Comparison of ENCODE assay signal across 8 cellular contexts in genomic region chr2:71100195-71100964, GRCh38.
DNase-seq lines count a peak whose midpoint lies in the region; ATAC-seq lines count a peak whose summit lies in the region.

No MANE protein-coding gene starts in this region.

- ATAC-seq in memory B cell (ENCODE audit: low read depth) (peak; percentile 44), HG02642 (IDR thresholded peaks at IDR 0.05; ENCODE audit: poor library complexity, unreplicated experiment) (no peak)

- no peak overlapping the region for H3K27ac Mint-ChIP-seq in memory B cell

- DNase-seq in CD1c-positive myeloid dendritic cell (ENCODE audit: extremely low spot score) (peak; percentile 59), GOT3 (lab: John Stamatoyannopoulos, UW) (peak; percentile 5), NCI-H226 (peak; percentile 38), memory B cell (ENCODE audit: low spot score in 2 of 2) (peak; percentile 16 to 24)
- DNase-seq in activated CD4-positive, alpha-beta T cell treated with anti-CD3 and anti-CD28 coated beads for 4 hours: peak; percentile 13 to 23
- DNase-seq in effector CD8-positive, alpha-beta T cell (lab: John Stamatoyannopoulos, UW): peak; percentile 4
- peak; percentile 5 to 21 for DNase-seq in stimulated activated CD8-positive, alpha-beta memory T cell treated with anti-CD3 and anti-CD28 coated beads, Interleukin-7, amount 100 ng/mL, for 48 hours (ENCODE audit: extremely low read depth in 1 of 2, low read depth in 1 of 2)

- H3K27me3 Mint-ChIP-seq in memory B cell: no peaks in the 10 kb centered on the region

- peaks cover under 1% of the 10 kb centered on the region for H3K9me3 Mint-ChIP-seq in memory B cell

- peaks cover 6% of the 10 kb centered on the region for H3K4me1 Mint-ChIP-seq in memory B cell

- H3K4me3 Mint-ChIP-seq in memory B cell: no peak overlapping the region

- peaks cover under 1% of the 10 kb centered on the region for H3K36me3 Mint-ChIP-seq in memory B cell

Comparison
In these comparisons a context has a peak if more than half of its experiments do, and no peak if none do; other contexts are left out.
1. DNase-seq: peak in every context shown above with its lines; median percentile 59 in CD1c-positive myeloid dendritic cell; 38 in NCI-H226; 20 in memory B cell; 18 in activated CD4-positive, alpha-beta T cell treated with anti-CD3 and anti-CD28 coated beads for 4 hours; 13 in stimulated activated CD8-positive, alpha-beta memory T cell treated with anti-CD3 and anti-CD28 coated beads, Interleukin-7, amount 100 ng/mL, for 48 hours; 5 in GOT3; 4 in effector CD8-positive, alpha-beta T cell.